27 cellular contexts compared by ENCODE assay signal in genomic region chr5:63164838-63165237, GRCh38.
"Had no signal": no experiment of that assay in that cellular context is flagged by ENCODE, and none has a peak within 500 bp of the region (broad histone marks: within the 10 kb centered on the region; RNA-seq: fewer than 3 reads in every experiment).

No MANE protein-coding gene starts in this region.

- H3K4me3 Mint-ChIP-seq: activated CD4-positive, alpha-beta memory T cell treated with anti-CD3 and anti-CD28 coated beads for 36 hours; activated CD4-positive, alpha-beta T cell treated with anti-CD3 and anti-CD28 coated beads for 36 hours; activated CD4-positive, alpha-beta T cell treated with anti-CD3 and anti-CD28 coated beads, Interleukin-2, amount 10 ng/mL, durations not matched to agents 24 days and 14 days; activated CD8-positive, alpha-beta memory T cell treated with anti-CD3 and anti-CD28 coated beads, Interleukin-2, amount 10 ng/mL, durations not matched to agents 7 days and 5 days; activated CD8-positive, alpha-beta T cell treated with anti-CD3 and anti-CD28 coated beads, Interleukin-2, amount 10 ng/mL, durations not matched to agents 7 days and 5 days; activated naive CD4-positive, alpha-beta T cell treated with anti-CD3 and anti-CD28 coated beads, Interleukin-2, amount 10 ng/mL, durations not matched to agents 7 days and 5 days; activated naive CD8-positive, alpha-beta T cell treated with anti-CD3 and anti-CD28 coated beads, Interleukin-2, amount 10 ng/mL, durations not matched to agents 7 days and 5 days; activated T-helper 1 cell treated with anti-CD3 and anti-CD28 coated beads, Interleukin-12 subunit alpha, Interleukin-12 subunit beta, Interleukin-2, Interleukin-4 antibody, amounts not matched to agents 30 ng/mL and 10 ng/mL and 1 ng/mL, durations not matched to agents 14 hours and 24 hours and 36 hours; central memory CD8-positive, alpha-beta T cell; dendritic cell treated with granulocyte-macrophage colony-stimulating factor and Interleukin-4, amounts not matched to agents 40 ng/mL and 50 ng/mL, for 4 days; endodermal cell had no signal

- H3K36me3 ChIP-seq: brain microvascular endothelial cell had no signal

- H3K36me3 Mint-ChIP-seq: activated CD4-positive, alpha-beta memory T cell treated with anti-CD3 and anti-CD28 coated beads for 36 hours; activated CD8-positive, alpha-beta memory T cell treated with anti-CD3 and anti-CD28 coated beads, Interleukin-2, amount 10 ng/mL, durations not matched to agents 7 days and 5 days; activated naive CD4-positive, alpha-beta T cell treated with anti-CD3 and anti-CD28 coated beads, Interleukin-2, amount 10 ng/mL, durations not matched to agents 7 days and 5 days; activated naive CD4-positive, alpha-beta T cell treated with anti-CD3 and anti-CD28 coated beads, Interleukin-2, amount 50 U/mL, for 72 hours; activated naive CD8-positive, alpha-beta T cell treated with anti-CD3 and anti-CD28 coated beads, Interleukin-2, amount 10 ng/mL, durations not matched to agents 7 days and 5 days had no signal

- H3K27ac ChIP-seq: brain microvascular endothelial cell, coronary artery, dorsolateral prefrontal cortex had no signal

- H3K9me3 Mint-ChIP-seq: activated CD4-positive, alpha-beta memory T cell treated with anti-CD3 and anti-CD28 coated beads for 36 hours; activated CD4-positive, alpha-beta T cell treated with anti-CD3 and anti-CD28 coated beads, Interleukin-2, amount 10 ng/mL, durations not matched to agents 24 days and 14 days; activated naive CD4-positive, alpha-beta T cell treated with anti-CD3 and anti-CD28 coated beads, Interleukin-2, amount 10 ng/mL, durations not matched to agents 7 days and 5 days; activated naive CD8-positive, alpha-beta T cell treated with anti-CD3 and anti-CD28 coated beads, Interleukin-2, amount 10 ng/mL, durations not matched to agents 7 days and 5 days; activated T-helper 2 cell treated with anti-CD3 and anti-CD28 coated beads, Interferon-gamma antibody, Interleukin-2, Interleukin-4, amounts not matched to agents 10 μg/mL and 5 μg/mL and 100 μg/mL, durations not matched to agents 14 hours and 24 hours and 36 hours; endodermal cell had no signal

- DNase-seq: activated CD4-positive, alpha-beta memory T cell treated with anti-CD3 and anti-CD28 coated beads for 36 hours; activated CD4-positive, alpha-beta T cell treated with anti-CD3 and anti-CD28 coated beads for 36 hours; activated CD4-positive, alpha-beta T cell treated with anti-CD3 and anti-CD28 coated beads, Interleukin-2, amount 10 ng/mL, durations not matched to agents 24 days and 14 days; activated CD4-positive, CD25-positive, alpha-beta regulatory T cell; activated CD4-positive, CD25-positive, alpha-beta regulatory T cell treated with anti-CD3 and anti-CD28 coated beads, Interleukin-2, amount 50 U/mL, for 72 hours; activated CD8-positive, alpha-beta memory T cell treated with anti-CD3 and anti-CD28 coated beads, Interleukin-2, amount 10 ng/mL, durations not matched to agents 7 days and 5 days; activated CD8-positive, alpha-beta memory T cell treated with anti-CD3 and anti-CD28 coated beads, Interleukin-2, amount 50 U/mL, for 4 hours; activated CD8-positive, alpha-beta T cell treated with anti-CD3 and anti-CD28 coated beads, Interleukin-2, amount 10 ng/mL, durations not matched to agents 7 days and 5 days; activated effector memory CD4-positive, alpha-beta T cell treated with anti-CD3 and anti-CD28 coated beads, Interleukin-2, amount 50 U/mL, for 16 hours; activated naive CD4-positive, alpha-beta T cell treated with anti-CD3 and anti-CD28 coated beads, Interleukin-2, amount 10 ng/mL, durations not matched to agents 7 days and 5 days; activated naive CD8-positive, alpha-beta T cell treated with anti-CD3 and anti-CD28 coated beads, Interleukin-2, amount 10 ng/mL, durations not matched to agents 7 days and 5 days; activated T-cell treated with anti-CD3 and anti-CD28 coated beads, Interleukin-2, amount 50 U/mL, for 1 hour; activated T-cell treated with anti-CD3 and anti-CD28 coated beads, Interleukin-2, amount 50 U/mL, for 48 hours; amniotic stem cell; brain microvascular endothelial cell; dorsolateral prefrontal cortex; effector memory CD4-positive, alpha-beta T cell; endodermal cell; foreskin fibroblast; T-helper 2 cell had no signal

- ATAC-seq: activated CD4-positive, alpha-beta T cell treated with anti-CD3 and anti-CD28 coated beads for 36 hours; activated CD8-positive, alpha-beta memory T cell treated with anti-CD3 and anti-CD28 coated beads, Interleukin-2, amount 10 ng/mL, durations not matched to agents 7 days and 5 days; activated CD8-positive, alpha-beta T cell treated with anti-CD3 and anti-CD28 coated beads, Interleukin-2, amount 10 ng/mL, durations not matched to agents 7 days and 5 days; activated naive CD4-positive, alpha-beta T cell treated with anti-CD3 and anti-CD28 coated beads, Interleukin-2, amount 50 U/mL, for 72 hours; esophagus mucosa had no signal

- H3K27me3 Mint-ChIP-seq: activated CD4-positive, alpha-beta memory T cell treated with anti-CD3 and anti-CD28 coated beads for 36 hours; activated CD4-positive, alpha-beta T cell treated with anti-CD3 and anti-CD28 coated beads for 36 hours; activated CD4-positive, alpha-beta T cell treated with anti-CD3 and anti-CD28 coated beads, Interleukin-2, amount 10 ng/mL, durations not matched to agents 24 days and 14 days; activated CD8-positive, alpha-beta memory T cell treated with anti-CD3 and anti-CD28 coated beads, Interleukin-2, amount 10 ng/mL, durations not matched to agents 7 days and 5 days; activated naive CD4-positive, alpha-beta T cell treated with anti-CD3 and anti-CD28 coated beads, Interleukin-2, amount 10 ng/mL, durations not matched to agents 7 days and 5 days; activated naive CD8-positive, alpha-beta T cell treated with anti-CD3 and anti-CD28 coated beads, Interleukin-2, amount 10 ng/mL, durations not matched to agents 7 days and 5 days; central memory CD8-positive, alpha-beta T cell; dendritic cell treated with granulocyte-macrophage colony-stimulating factor and Interleukin-4, amounts not matched to agents 40 ng/mL and 50 ng/mL, for 4 days had no signal

- H3K27ac Mint-ChIP-seq: activated CD4-positive, alpha-beta memory T cell treated with anti-CD3 and anti-CD28 coated beads for 36 hours; activated CD4-positive, alpha-beta T cell treated with anti-CD3 and anti-CD28 coated beads for 36 hours; activated CD4-positive, alpha-beta T cell treated with anti-CD3 and anti-CD28 coated beads, Interleukin-2, amount 10 ng/mL, durations not matched to agents 24 days and 14 days; activated CD8-positive, alpha-beta memory T cell treated with anti-CD3 and anti-CD28 coated beads, Interleukin-2, amount 10 ng/mL, durations not matched to agents 7 days and 5 days; activated CD8-positive, alpha-beta T cell treated with anti-CD3 and anti-CD28 coated beads, Interleukin-2, amount 10 ng/mL, durations not matched to agents 7 days and 5 days; activated naive CD4-positive, alpha-beta T cell treated with anti-CD3 and anti-CD28 coated beads, Interleukin-2, amount 10 ng/mL, durations not matched to agents 7 days and 5 days; activated naive CD4-positive, alpha-beta T cell treated with anti-CD3 and anti-CD28 coated beads, Interleukin-2, amount 50 U/mL, for 72 hours; activated naive CD8-positive, alpha-beta T cell treated with anti-CD3 and anti-CD28 coated beads, Interleukin-2, amount 10 ng/mL, durations not matched to agents 7 days and 5 days; activated T-helper 1 cell treated with anti-CD3 and anti-CD28 coated beads, Interleukin-12 subunit alpha, Interleukin-12 subunit beta, Interleukin-2, Interleukin-4 antibody, amounts not matched to agents 30 ng/mL and 10 ng/mL and 1 ng/mL, durations not matched to agents 14 hours and 24 hours and 36 hours; activated T-helper 2 cell treated with anti-CD3 and anti-CD28 coated beads, Interferon-gamma antibody, Interleukin-2, Interleukin-4, amounts not matched to agents 10 μg/mL and 5 μg/mL and 100 μg/mL, durations not matched to agents 14 hours and 24 hours and 36 hours; dendritic cell treated with granulocyte-macrophage colony-stimulating factor and Interleukin-4, amounts not matched to agents 40 ng/mL and 50 ng/mL, for 4 days; endodermal cell had no signal

- H3K4me3 ChIP-seq: coronary artery, dorsolateral prefrontal cortex had no signal

- H3K4me1 Mint-ChIP-seq: activated CD4-positive, alpha-beta T cell treated with anti-CD3 and anti-CD28 coated beads for 36 hours; activated CD4-positive, alpha-beta T cell treated with anti-CD3 and anti-CD28 coated beads, Interleukin-2, amount 10 ng/mL, durations not matched to agents 24 days and 14 days; activated CD8-positive, alpha-beta memory T cell treated with anti-CD3 and anti-CD28 coated beads, Interleukin-2, amount 10 ng/mL, durations not matched to agents 7 days and 5 days; activated naive CD4-positive, alpha-beta T cell treated with anti-CD3 and anti-CD28 coated beads, Interleukin-2, amount 10 ng/mL, durations not matched to agents 7 days and 5 days; activated naive CD8-positive, alpha-beta T cell treated with anti-CD3 and anti-CD28 coated beads, Interleukin-2, amount 10 ng/mL, durations not matched to agents 7 days and 5 days; central memory CD8-positive, alpha-beta T cell had no signal

- H3K27me3 ChIP-seq: brain microvascular endothelial cell, dorsolateral prefrontal cortex had no signal
